ENCODE assay signal across 18 cellular contexts in the genomic region with DNA sequence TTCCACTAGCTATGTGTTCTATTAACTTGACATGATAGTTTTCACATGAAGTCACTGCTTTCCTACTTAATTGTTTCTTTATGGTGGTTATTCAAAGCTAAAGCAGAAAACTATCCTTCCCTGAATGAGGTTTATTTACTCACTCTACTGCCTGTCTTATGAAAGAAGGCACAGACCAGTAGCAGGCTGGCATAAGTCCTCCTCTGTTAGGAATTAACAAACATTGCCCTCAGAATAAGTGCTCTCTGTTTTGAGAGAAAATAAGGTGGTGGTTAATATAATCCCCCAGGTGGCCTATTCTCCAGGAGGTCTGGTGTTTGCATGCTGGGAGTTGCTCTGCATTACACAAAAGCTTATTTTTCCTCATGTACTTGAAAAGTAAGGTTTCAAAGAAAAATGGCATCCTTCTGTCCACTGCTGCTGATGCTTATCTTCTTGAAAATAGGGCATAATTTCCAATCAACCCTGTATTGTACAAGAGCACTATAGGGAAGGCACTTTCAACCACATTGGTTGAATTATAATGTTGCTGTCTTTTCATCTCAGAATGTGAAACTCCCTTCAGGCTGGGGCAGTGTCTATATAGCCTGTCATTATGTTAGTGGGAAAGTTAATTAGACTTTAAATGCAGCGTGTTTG.
DNase-seq lines count a peak whose midpoint lies in the region; TF ChIP-seq lines count a peak whose summit lies in the region.
"Had no signal": no experiment of that assay in that cellular context is flagged by ENCODE, and none has a peak within 500 bp of the region (broad histone marks: within the 10 kb centered on the region; RNA-seq: fewer than 3 reads in every experiment).

No MANE protein-coding gene starts in this region.

- TF ChIP-seq POLR2A in esophagus muscularis mucosa (IDR thresholded peaks at IDR 0.05; ENCODE audit: low read depth): no peak
- TF ChIP-seq POLR2A in sigmoid colon (IDR thresholded peaks at IDR 0.05): no peak

- 74% methylated on average over 1 of the region's 1 CpG for WGBS in esophagus muscularis mucosa
- 19 to 64% methylated on average over 1 of the region's 1 CpG for WGBS in sigmoid colon, 2 donors
- 68% methylated on average over 1 of the region's 1 CpG for WGBS in smooth muscle cell (ENCODE audit: low lambda C conversion rate)

- H4K20me1 ChIP-seq in KMS-11 (ENCODE audit: insufficient read depth) (no peaks in the 10 kb centered on the region), smooth muscle cell (ENCODE audit: low read depth) (no peaks in the 10 kb centered on the region)

- DNase-seq in AG10803 (ENCODE audit: low read depth) (peak; percentile 28), NCI-H748 (lab: John Stamatoyannopoulos, UW; ENCODE audit: unreplicated experiment) (peak; percentile 67), esophagus muscularis mucosa (ENCODE audit: extremely low spot score) (peak; percentile 24), sigmoid colon (no peak), smooth muscle cell (lab: John Stamatoyannopoulos, UW; ENCODE audit: unreplicated experiment) (no peak)
- DNase-seq in stimulated activated CD4-positive, alpha-beta T cell treated with anti-CD3 and anti-CD28 coated beads, Interleukin-1b, Interleukin-23, amount 100 ng/mL, for 48 hours: no peak
- DNase-seq in central memory CD4-positive, alpha-beta T cell: no peak
- DNase-seq: activated CD4-positive, alpha-beta T cell treated with anti-CD3 and anti-CD28 coated beads for 36 hours; activated naive CD8-positive, alpha-beta T cell treated with anti-CD3 and anti-CD28 coated beads, Interleukin-2, amount 50 U/mL, for 24 hours; dorsolateral prefrontal cortex; natural killer cell; RPMI8226; stimulated activated CD4-positive, alpha-beta T cell treated with anti-CD3 and anti-CD28 coated beads, Interleukin-4, amount 100 ng/mL, for 1 hour; stomach; upper lobe of left lung had no signal

- H3K9ac ChIP-seq in KMS-11 (no peak overlapping the region), smooth muscle cell (ENCODE audit: low read depth) (no peak overlapping the region)

- H3K9me3 ChIP-seq in esophagus muscularis mucosa: no peaks in the 10 kb centered on the region
- no peaks in the 10 kb centered on the region for H3K9me3 ChIP-seq in sigmoid colon
- no peaks in the 10 kb centered on the region for H3K9me3 ChIP-seq in smooth muscle cell (replicated peaks; ENCODE audit: low read depth)
- H3K9me3 ChIP-seq: gastroesophageal sphincter, stomach, upper lobe of left lung had no signal

- H3K4me1 ChIP-seq in KMS-11 (ENCODE audit: low read depth, poor library complexity, severe bottlenecking) (peaks cover 37% of the 10 kb centered on the region), esophagus muscularis mucosa (peaks cover 0 to 26% (median 20%) of the 10 kb centered on the region in 4 donors), sigmoid colon (peaks cover 0 to 35% (median 13%) of the 10 kb centered on the region in 4 donors), smooth muscle cell (ENCODE audit: low read depth) (no peaks in the 10 kb centered on the region)
- H3K4me1 ChIP-seq: upper lobe of left lung had no signal

- H3K27me3 ChIP-seq in KMS-11 (ENCODE audit: insufficient read depth, low read depth) (no peaks in the 10 kb centered on the region), esophagus muscularis mucosa (no peaks in the 10 kb centered on the region), sigmoid colon (no peaks in the 10 kb centered on the region), smooth muscle cell (ENCODE audit: low read depth) (peaks cover 6% of the 10 kb centered on the region)
- H3K27me3 ChIP-seq: dorsolateral prefrontal cortex, gastroesophageal sphincter, stomach, upper lobe of left lung had no signal

- H3F3A ChIP-seq in smooth muscle cell (ENCODE audit: low read depth): no peaks in the 10 kb centered on the region

- no peaks in the 10 kb centered on the region for H3K79me2 ChIP-seq in KMS-11 (ENCODE audit: insufficient read depth, low read depth)
- H3K79me2 ChIP-seq in smooth muscle cell (ENCODE audit: low read depth): no peaks in the 10 kb centered on the region

- H2AFZ ChIP-seq in KMS-11 (ENCODE audit: low read depth) (no peak overlapping the region), smooth muscle cell (ENCODE audit: low read depth) (no peak overlapping the region)

- peak overlapping the region; percentile 12; the same call in 1 of the 2 replicates for H3K4me2 ChIP-seq in KMS-11
- no peak overlapping the region for H3K4me2 ChIP-seq in smooth muscle cell

- H3K4me3 ChIP-seq in AG10803 (ENCODE audit: low read length) (no peak overlapping the region), KMS-11 (IDR thresholded peaks at IDR 0.05; ENCODE audit: insufficient read depth, low read depth, low read length) (no peak overlapping the region), esophagus muscularis mucosa (no peak overlapping the region), sigmoid colon (no peak overlapping the region), smooth muscle cell (no peak overlapping the region)
- H3K4me3 ChIP-seq: dorsolateral prefrontal cortex, gastroesophageal sphincter, stomach, upper lobe of left lung had no signal

- intact Hi-C loops in esophagus muscularis mucosa (cut with DNase I) (no loop called here), sigmoid colon (cut with DNase I) (no loop called here)

- TF ChIP-seq CTCF in AG10803 (conservative IDR thresholded peaks at IDR 0.05; ENCODE audit: low read length) (no peak), KMS-11 (conservative IDR thresholded peaks at IDR 0.05; ENCODE audit: low read depth, low read length) (no peak), esophagus muscularis mucosa (IDR thresholded peaks at IDR 0.05) (no peak), sigmoid colon (IDR thresholded peaks at IDR 0.05) (no peak), smooth muscle cell (IDR thresholded peaks at IDR 0.05; ENCODE audit: borderline replicate concordance, insufficient read depth, poor library complexity, severe bottlenecking) (no peak)

- peak overlapping the region; percentile 33; the same call in 1 of the 2 replicates for H3K27ac ChIP-seq in KMS-11
- H3K27ac ChIP-seq in esophagus muscularis mucosa (replicated peaks in 1 of 4): no peak overlapping the region
- H3K27ac ChIP-seq in sigmoid colon: no peak overlapping the region
- H3K27ac ChIP-seq in smooth muscle cell (ENCODE audit: low read depth): no peak overlapping the region
- H3K27ac ChIP-seq: gastroesophageal sphincter, HL-60, stomach, upper lobe of left lung had no signal

- no peak for TF ChIP-seq EP300 in esophagus muscularis mucosa (IDR thresholded peaks at IDR 0.05)
- no peak for TF ChIP-seq EP300 in sigmoid colon (IDR thresholded peaks at IDR 0.05)

- H3K36me3 ChIP-seq in KMS-11 (ENCODE audit: insufficient read depth): no peaks in the 10 kb centered on the region
- H3K36me3 ChIP-seq in esophagus muscularis mucosa: no peaks in the 10 kb centered on the region
- H3K36me3 ChIP-seq in sigmoid colon: no peaks in the 10 kb centered on the region
- no peaks in the 10 kb centered on the region for H3K36me3 ChIP-seq in smooth muscle cell (ENCODE audit: low read depth)
- H3K36me3 ChIP-seq: gastroesophageal sphincter, stomach, upper lobe of left lung had no signal

Comparison
In these comparisons a context has a peak if more than half of its experiments do, and no peak if none do; other contexts are left out.
1. DNase-seq: peak in AG10803 (single experiment), NCI-H748 (single experiment) and esophagus muscularis mucosa (single experiment); none in sigmoid colon (single experiment), stimulated activated CD4-positive, alpha-beta T cell treated with anti-CD3 and anti-CD28 coated beads, Interleukin-1b, Interleukin-23, amount 100 ng/mL, for 48 hours (single experiment), smooth muscle cell (single experiment) and central memory CD4-positive, alpha-beta T cell (single experiment).